Comparison of ENCODE assay signal across 8 cellular contexts in the genomic region with DNA sequence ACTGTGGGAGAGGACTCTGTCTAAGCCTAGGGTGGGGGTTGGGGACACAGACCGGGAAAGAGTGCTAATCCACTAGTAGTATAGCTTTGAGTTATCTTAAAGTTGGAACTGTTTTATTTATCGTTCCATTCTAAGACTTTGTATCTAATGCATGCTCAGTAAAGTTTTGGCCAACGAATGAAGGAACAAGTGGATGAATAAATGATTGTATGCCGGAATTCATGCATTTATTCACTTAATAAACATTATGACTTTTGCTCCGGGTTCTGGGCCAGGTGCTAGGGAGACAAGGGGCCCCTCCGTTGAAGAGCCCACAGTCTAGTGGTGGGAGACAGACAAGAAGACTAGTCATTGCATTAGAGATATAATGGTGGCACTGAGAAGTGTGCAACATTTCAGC. TPM values are rescaled to one million over a fixed set of nuclear protein-coding genes. Genes with fewer than 3 reads are reported as not detected.
DNase-seq lines count a peak whose midpoint lies in the region; ATAC-seq, FAIRE-seq and TF ChIP-seq lines count a peak whose summit lies in the region.

No MANE protein-coding gene starts in this region.

- H3K36me3 ChIP-seq in HUES6 (ENCODE audit: control insufficient read depth, insufficient read depth, low read length) (peaks cover 10% of the 10 kb centered on the region), bronchial epithelial cell (ENCODE audit: control insufficient read depth, insufficient read depth, low read length) (peaks cover 1% of the 10 kb centered on the region), mucosa of stomach (ENCODE audit: control insufficient read depth, insufficient read depth, low read length) (no peaks in the 10 kb centered on the region)

- peak overlapping the region; percentile 96 for H3K27ac ChIP-seq in 22Rv1
- H3K27ac ChIP-seq in HUES6 (ENCODE audit: low read depth, low read length) = peak overlapping the region; percentile 98; the same call in 1 of the 2 replicates

- H3K9me3 ChIP-seq in HUES6 (ENCODE audit: control insufficient read depth, insufficient read depth, low read depth, low read length) (no peaks in the 10 kb centered on the region), mucosa of stomach (ENCODE audit: control insufficient read depth, low read length) (no peaks in the 10 kb centered on the region)

- DNase-seq in bronchial epithelial cell (ENCODE audit: low read depth) (no peak), NOMO-1 treated with DMSO at 0.1 percent for 48 hours (lab: John Stamatoyannopoulos, UW; ENCODE audit: unreplicated experiment) (no peak), A172 (ENCODE audit: low spot score) (no peak)

- H3K4me1 ChIP-seq in HUES6 (ENCODE audit: control insufficient read depth, insufficient read depth, low read length) (peaks cover 6% of the 10 kb centered on the region; the same call in 1 of the 2 replicates), mucosa of stomach (ENCODE audit: control insufficient read depth, insufficient read depth, low read length) (peaks cover 11% of the 10 kb centered on the region)

- peak overlapping the region; percentile 90 for H3K4me3 ChIP-seq in HUES6 (ENCODE audit: low read depth, low read length)
- H3K4me3 ChIP-seq in bronchial epithelial cell (ENCODE audit: low read depth, low read length) = peak overlapping the region; percentile 93
- peak overlapping the region; percentile 75 for H3K4me3 ChIP-seq in mucosa of stomach (ENCODE audit: low read length)

- no peak for FAIRE-seq in bronchial epithelial cell (lab: Jason Lieb, UNC)

- H3K9ac ChIP-seq in HUES6 (ENCODE audit: low read length) (peak overlapping the region; percentile 99), mucosa of stomach (ENCODE audit: low read length) (peak overlapping the region; percentile 71)

- no peaks in the 10 kb centered on the region for H3K27me3 ChIP-seq in HUES6 (ENCODE audit: control insufficient read depth, insufficient read depth, low read length)
- H3K27me3 ChIP-seq in bronchial epithelial cell (ENCODE audit: control insufficient read depth, insufficient read depth, low read length) = no peaks in the 10 kb centered on the region
- H3K27me3 ChIP-seq in mucosa of stomach (ENCODE audit: control insufficient read depth, insufficient read depth, low read length) = no peaks in the 10 kb centered on the region

- ATAC-seq in HG02840 (IDR thresholded peaks at IDR 0.05; ENCODE audit: low FRiP score, unreplicated experiment) = no peak
- ATAC-seq in activated CD4-positive, CD25-positive, alpha-beta regulatory T cell treated with anti-CD3 and anti-CD28 coated beads, Interleukin-2, amount 50 U/mL, for 24 hours = no peak

- TF ChIP-seq CTCF in 22Rv1 (IDR thresholded peaks at IDR 0.05) (no peak), bronchial epithelial cell (IDR thresholded peaks at IDR 0.05; ENCODE audit: insufficient read depth, low read length, severe bottlenecking) (no peak)

RNA-seq across cellular contexts. Expression of gene RNF121, which starts 0.6 kb away (rescaled TPM):
- 28.5 and 32.6 TPM in 2 replicates for total RNA-seq in bronchial epithelial cell
- total RNA-seq in A172 (2014; rRNA removed; shearing (Covaris generic)) = 29.9 and 33.5 TPM in 2 replicates

RNA-seq across cellular contexts. Expression of gene XNDC1N, which starts 1.1 kb away (rescaled TPM):
- 5.9 and 6.1 TPM in 2 replicates for total RNA-seq in bronchial epithelial cell
- total RNA-seq in A172 (2014; rRNA removed; shearing (Covaris generic)) = 1.4 and 5.3 TPM in 2 replicates

RNA-seq across cellular contexts. Expression of gene DEFB131B, which starts 51.2 kb away (rescaled TPM):
- not detected in 2 replicates for total RNA-seq in bronchial epithelial cell
- total RNA-seq in A172 (2014; rRNA removed; shearing (Covaris generic)) = not detected in 2 replicates
